Comparison of ENCODE assay signal across 11 cellular contexts in genomic region chr4:183765121-183765990, GRCh38.
A peak's percentile ranks its signal among the peaks of the same experiment; 100 is the strongest.
DNase-seq lines count a peak whose midpoint lies in the region; ATAC-seq, FAIRE-seq and TF ChIP-seq lines count a peak whose summit lies in the region.
"Had no signal": no experiment of that assay in that cellular context is flagged by ENCODE, and none has a peak within 500 bp of the region (broad histone marks: within the 10 kb centered on the region; RNA-seq: fewer than 3 reads in every experiment).

No MANE protein-coding gene starts in this region.

- H3K27ac ChIP-seq in PC-3 (ENCODE audit: low read length): no peak overlapping the region
- peak overlapping the region in 3 of 4 donors; percentile 25 to 80 (median 67) for H3K27ac ChIP-seq in tibial nerve

- H4K20me1 ChIP-seq in PC-3 (ENCODE audit: low read length): no peaks in the 10 kb centered on the region

- H2AFZ ChIP-seq in PC-3 (ENCODE audit: low read length): peak overlapping the region; percentile 59

- H3K4me3 ChIP-seq in PC-3 (ENCODE audit: low read length) (no peak overlapping the region), epithelial cell of proximal tubule (ENCODE audit: low read depth, low read length) (peak overlapping the region; percentile 37), tibial nerve (peak overlapping the region in 1 of 4 donors; percentile 33)
- H3K4me3 ChIP-seq: MG63 had no signal

- no peaks in the 10 kb centered on the region for H3K79me2 ChIP-seq in PC-3 (ENCODE audit: low read length)

- ATAC-seq in PC-3 (peak; percentile 19; the same call in 1 of the 2 replicates), HG03354 (IDR thresholded peaks at IDR 0.05; ENCODE audit: poor library complexity, severe bottlenecking, unreplicated experiment) (no peak), GM19455 (IDR thresholded peaks at IDR 0.05; ENCODE audit: unreplicated experiment) (no peak)
- ATAC-seq: activated CD4-positive, alpha-beta T cell treated with anti-CD3 and anti-CD28 coated beads for 36 hours had no signal

- H3K4me1 Mint-ChIP-seq in glutamatergic neuron (ENCODE audit: low read depth, unreplicated experiment): no peaks in the 10 kb centered on the region
- H3K4me1 Mint-ChIP-seq: activated CD4-positive, alpha-beta T cell treated with anti-CD3 and anti-CD28 coated beads for 36 hours had no signal

- H3K27ac Mint-ChIP-seq in glutamatergic neuron (ENCODE audit: unreplicated experiment): no peak overlapping the region
- H3K27ac Mint-ChIP-seq: activated CD4-positive, alpha-beta T cell treated with anti-CD3 and anti-CD28 coated beads for 36 hours had no signal

- H3F3A ChIP-seq in PC-3 (ENCODE audit: low read length, unreplicated experiment): no peaks in the 10 kb centered on the region

- 37 to 39% methylated on average over 21 of the region's 21 CpGs for WGBS in tibial nerve, 2 donors

- H3K4me1 ChIP-seq in PC-3 (ENCODE audit: insufficient read depth, low read length) (peaks cover 6% of the 10 kb centered on the region; the same call in 1 of the 2 replicates), tibial nerve (peaks cover 0 to 21% (median 0%) of the 10 kb centered on the region in 4 donors)

- FAIRE-seq in H54 (lab: Jason Lieb, UNC): no peak

- H3K4me2 ChIP-seq in PC-3 (ENCODE audit: low read length): peak overlapping the region; percentile 15; the same call in 1 of the 2 replicates

- no peaks in the 10 kb centered on the region for H3K27me3 Mint-ChIP-seq in glutamatergic neuron (ENCODE audit: unreplicated experiment)

- no peaks in the 10 kb centered on the region for H3K9me2 ChIP-seq in PC-3 (replicated peaks; ENCODE audit: low read length)

- peaks cover 3% of the 10 kb centered on the region for H3K9me3 Mint-ChIP-seq in glutamatergic neuron (ENCODE audit: unreplicated experiment)

- no peak overlapping the region for H3K9ac ChIP-seq in PC-3 (ENCODE audit: low read length)

- H3K36me3 ChIP-seq in PC-3 (ENCODE audit: low read depth, low read length): no peaks in the 10 kb centered on the region
- H3K36me3 ChIP-seq in tibial nerve: no peaks in the 10 kb centered on the region
- H3K36me3 ChIP-seq: MG63 had no signal

- POLR2A ChIA-PET in PC-3 (lab: Charles Lee; ENCODE audit: unreplicated experiment): interaction anchor here (0.6 kb wide), 1 partner anchor 23 kb away, joined by 8 read pairs; no protein-coding TSS in a partner anchor

- H3K4me3 Mint-ChIP-seq in glutamatergic neuron (ENCODE audit: unreplicated experiment): no peak overlapping the region
- H3K4me3 Mint-ChIP-seq: activated CD4-positive, alpha-beta T cell treated with anti-CD3 and anti-CD28 coated beads for 36 hours had no signal

- intact Hi-C loops in PC-3 (cut with micrococcal nuclease): no loop called here

- BruUV-seq in PC-3 (replicated peaks; lab: Mats Ljungman, UMichigan): no TSS peak

- no peaks in the 10 kb centered on the region for H3K36me3 Mint-ChIP-seq in glutamatergic neuron (ENCODE audit: unreplicated experiment)

- TF ChIP-seq CTCF in PC-3 (conservative IDR thresholded peaks at IDR 0.05; ENCODE audit: low read depth, low read length): no peak
- no peak for TF ChIP-seq CTCF in epithelial cell of proximal tubule (conservative IDR thresholded peaks at IDR 0.05; ENCODE audit: low read depth, low read length)
- no peak for TF ChIP-seq CTCF in tibial nerve (IDR thresholded peaks at IDR 0.05)
- TF ChIP-seq CTCF in glutamatergic neuron (IDR thresholded peaks at IDR 0.05; ENCODE audit: partially characterized antibody, unreplicated experiment): no peak

- CTCF ChIA-PET in PC-3 (lab: Charles Lee): interaction anchor here (0.6 kb wide), 1 partner anchor 47 kb away, joined by 3 read pairs; no protein-coding TSS in a partner anchor

- H3K9me3 ChIP-seq in PC-3 (ENCODE audit: low read length) (no peaks in the 10 kb centered on the region), tibial nerve (no peaks in the 10 kb centered on the region)
- H3K9me3 ChIP-seq: MG63 had no signal

- no peak for DNase-seq in PC-3
- no peak for DNase-seq in epithelial cell of proximal tubule (ENCODE audit: low read depth)
- peak; percentile 6 to 94 for DNase-seq in lung microvascular endothelial cell (ENCODE audit: low read depth in 2 of 2)
- no peak for DNase-seq in tibial nerve (ENCODE audit: low spot score in 2 of 2)
- no peak for DNase-seq in H54 (ENCODE audit: insufficient read length, low spot score)
- no peak for DNase-seq in glutamatergic neuron
- DNase-seq: activated CD4-positive, alpha-beta T cell treated with anti-CD3 and anti-CD28 coated beads for 36 hours; MG63; NCI-H69 had no signal

- TF ChIP-seq POLR2A in tibial nerve (IDR thresholded peaks at IDR 0.05): no peak
- TF ChIP-seq POLR2A in H54 (IDR thresholded peaks at IDR 0.05; ENCODE audit: low read depth, low read length): no peak

- TF ChIP-seq EP300 in tibial nerve (IDR thresholded peaks at IDR 0.05): peak in 1 of 2 donors; percentile 14

- H3K27me3 ChIP-seq in PC-3 (ENCODE audit: low read length) (no peaks in the 10 kb centered on the region), tibial nerve (no peaks in the 10 kb centered on the region)
- H3K27me3 ChIP-seq: MG63 had no signal

Comparison
In these comparisons a context has a peak if more than half of its experiments do, and no peak if none do; other contexts are left out.
1. DNase-seq: peak in lung microvascular endothelial cell (2 of 2); none in PC-3 (single experiment), epithelial cell of proximal tubule (single experiment), tibial nerve (0 of 2), H54 (single experiment) and glutamatergic neuron (single experiment).